ENCODE assay signal across 9 cellular contexts in the genomic region with DNA sequence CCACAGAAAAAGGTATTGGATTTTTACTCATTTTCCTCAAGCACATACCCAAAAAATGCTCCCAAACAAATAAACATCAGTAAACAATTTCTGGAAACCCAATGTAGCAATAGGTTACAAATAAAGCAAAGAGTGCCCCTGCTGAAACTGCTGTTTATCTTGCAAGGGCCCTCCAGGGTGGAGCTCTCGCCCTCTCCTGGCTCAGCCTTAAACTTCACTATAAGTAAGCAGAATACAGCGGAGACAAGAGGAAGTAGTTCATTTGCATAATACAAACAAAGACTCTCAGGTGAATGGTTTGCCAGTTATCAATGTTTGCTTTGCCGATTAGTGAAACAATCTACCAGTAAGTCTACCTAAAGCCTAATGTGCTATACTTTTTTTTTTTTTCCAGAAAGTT.
A peak's percentile ranks its signal among the peaks of the same experiment; 100 is the strongest.
DNase-seq lines count a peak whose midpoint lies in the region; ATAC-seq, FAIRE-seq and TF ChIP-seq lines count a peak whose summit lies in the region.
"Had no signal": no experiment of that assay in that cellular context is flagged by ENCODE, and none has a peak within 500 bp of the region (broad histone marks: within the 10 kb centered on the region; RNA-seq: fewer than 3 reads in every experiment).

No MANE protein-coding gene starts in this region.

- DNase-seq in D721Med (ENCODE audit: insufficient read length, low spot score): no peak
- DNase-seq in mammary epithelial cell: no peak
- DNase-seq in activated naive CD4-positive, alpha-beta T cell treated with anti-CD3 and anti-CD28 coated beads, Interleukin-2, amount 10 ng/mL, durations not matched to agents 7 days and 5 days: no peak
- no peak for DNase-seq in SHP77 treated with DMSO at 0.1 percent for 48 hours (lab: John Stamatoyannopoulos, UW)
- no peak for DNase-seq in GDM1 (lab: John Stamatoyannopoulos, UW)
- no peak for DNase-seq in body of pancreas

- H3K4me1 ChIP-seq in mammary epithelial cell (ENCODE audit: insufficient read depth, low read length): no peaks in the 10 kb centered on the region
- H3K4me1 ChIP-seq in body of pancreas: no peaks in the 10 kb centered on the region

- in situ Hi-C loops in mammary epithelial cell (cut with MboI; ENCODE audit: low sequenced_read_pairs in 2 of 2): no loop called here

- no peak overlapping the region for H3K9ac ChIP-seq in mammary epithelial cell (ENCODE audit: insufficient read depth, low read length)

- H3K79me2 ChIP-seq in mammary epithelial cell (ENCODE audit: insufficient read depth, low read length): no peaks in the 10 kb centered on the region

- no peaks in the 10 kb centered on the region for H3K36me3 ChIP-seq in mammary epithelial cell (ENCODE audit: insufficient read depth, low read length)
- H3K36me3 ChIP-seq in body of pancreas (replicated peaks in 1 of 2; ENCODE audit: insufficient read depth in 1 of 2, low read depth in 2 of 2): no peaks in the 10 kb centered on the region

- no TSS peak for BruUV-seq in mammary epithelial cell (replicated peaks; lab: Mats Ljungman, UMichigan)

- FAIRE-seq in D721Med (lab: Jason Lieb, UNC): no peak
- FAIRE-seq: colon had no signal

- CTCF ChIA-PET in mammary epithelial cell (lab: Charles Lee; ENCODE audit: low non-redundant PET): no interaction called here
- CTCF ChIA-PET in activated naive CD4-positive, alpha-beta T cell treated with anti-CD3 and anti-CD28 coated beads, Interleukin-2, amount 10 ng/mL, durations not matched to agents 7 days and 5 days (lab: Charles Lee): interaction anchor here (1.1 kb wide), 1 partner anchor 22 kb away, joined by 3 read pairs; no protein-coding TSS in a partner anchor

- dilution Hi-C loops in mammary epithelial cell (cut with HindIII; ENCODE audit: low sequenced_read_pairs): no loop called here

- H3K27me3 ChIP-seq in mammary epithelial cell (ENCODE audit: insufficient read depth, low read length) (no peaks in the 10 kb centered on the region), body of pancreas (no peaks in the 10 kb centered on the region)

- H3K4me1 Mint-ChIP-seq in activated naive CD4-positive, alpha-beta T cell treated with anti-CD3 and anti-CD28 coated beads, Interleukin-2, amount 10 ng/mL, durations not matched to agents 7 days and 5 days: no peaks in the 10 kb centered on the region

- H3K4me3 ChIP-seq in mammary epithelial cell (replicated peaks in 1 of 3; ENCODE audit: insufficient read depth in 1 of 3, low read depth in 2 of 3, low read length in 3 of 3): no peak overlapping the region
- no peak overlapping the region for H3K4me3 ChIP-seq in body of pancreas

- H3K4me3 Mint-ChIP-seq in activated naive CD4-positive, alpha-beta T cell treated with anti-CD3 and anti-CD28 coated beads, Interleukin-2, amount 10 ng/mL, durations not matched to agents 7 days and 5 days: no peak overlapping the region

- no peaks in the 10 kb centered on the region for H3K36me3 Mint-ChIP-seq in activated naive CD4-positive, alpha-beta T cell treated with anti-CD3 and anti-CD28 coated beads, Interleukin-2, amount 10 ng/mL, durations not matched to agents 7 days and 5 days

- no peaks in the 10 kb centered on the region for H4K20me1 ChIP-seq in mammary epithelial cell (ENCODE audit: insufficient read depth, low read length)

- no peak for TF ChIP-seq POLR2A in body of pancreas (IDR thresholded peaks at IDR 0.05)

- no peaks in the 10 kb centered on the region for H3K27me3 Mint-ChIP-seq in activated naive CD4-positive, alpha-beta T cell treated with anti-CD3 and anti-CD28 coated beads, Interleukin-2, amount 10 ng/mL, durations not matched to agents 7 days and 5 days

- H3K9me3 ChIP-seq in mammary epithelial cell (replicated peaks; ENCODE audit: insufficient read depth, low read length) (no peaks in the 10 kb centered on the region), body of pancreas (no peaks in the 10 kb centered on the region)

- peak; percentile 87 for ATAC-seq in GM19395 (IDR thresholded peaks at IDR 0.05; ENCODE audit: unreplicated experiment)
- peak; percentile 83 for ATAC-seq in HG03442 (IDR thresholded peaks at IDR 0.05; ENCODE audit: unreplicated experiment)
- ATAC-seq in body of pancreas: no peak

- TF ChIP-seq CTCF in D721Med (IDR thresholded peaks at IDR 0.05; ENCODE audit: insufficient read depth, missing control alignments) (peak; percentile 24), mammary epithelial cell (conservative IDR thresholded peaks at IDR 0.05 in 1 of 2, IDR thresholded peaks at IDR 0.05 in 1 of 2; ENCODE audit: extremely low read depth in 1 of 2, insufficient read depth in 1 of 2, low read depth in 1 of 2, low read length in 2 of 2) (peak; percentile 5 to 14), body of pancreas (IDR thresholded peaks at IDR 0.05) (peak in 1 of 7 experiments; percentile 11)

- H3K27ac ChIP-seq in mammary epithelial cell (ENCODE audit: insufficient read depth, low read depth, low read length): no peak overlapping the region
- H3K27ac ChIP-seq in body of pancreas: no peak overlapping the region

- peaks cover 3% of the 10 kb centered on the region for H3K9me3 Mint-ChIP-seq in activated naive CD4-positive, alpha-beta T cell treated with anti-CD3 and anti-CD28 coated beads, Interleukin-2, amount 10 ng/mL, durations not matched to agents 7 days and 5 days

- 48% methylated on average over 3 of the region's 3 CpGs for WGBS in mammary epithelial cell (ENCODE audit: low coverage, missing lambda C conversion rate)
- WGBS in body of pancreas, 2 donors: 8 to 12% methylated on average over 3 of the region's 3 CpGs

- intact Hi-C loops in mammary epithelial cell (cut with micrococcal nuclease): no loop called here
- intact Hi-C loops in body of pancreas (cut with DNase I): no loop called here

- no peak overlapping the region for H2AFZ ChIP-seq in mammary epithelial cell (ENCODE audit: low read depth, low read length)

- no peak overlapping the region for H3K4me2 ChIP-seq in mammary epithelial cell (ENCODE audit: insufficient read depth, low read depth, low read length)

- H3K27ac Mint-ChIP-seq in activated naive CD4-positive, alpha-beta T cell treated with anti-CD3 and anti-CD28 coated beads, Interleukin-2, amount 10 ng/mL, durations not matched to agents 7 days and 5 days: no peak overlapping the region
